12 cellular contexts compared by ENCODE assay signal in genomic region chr4:54066718-54067129, GRCh38. TPM values are rescaled to one million over a fixed set of nuclear protein-coding genes. Genes with fewer than 3 reads are reported as not detected.
DNase-seq lines count a peak whose midpoint lies in the region; ATAC-seq, FAIRE-seq and TF ChIP-seq lines count a peak whose summit lies in the region.
"Had no signal": no experiment of that assay in that cellular context is flagged by ENCODE, and none has a peak within 500 bp of the region (broad histone marks: within the 10 kb centered on the region; RNA-seq: fewer than 3 reads in every experiment).

No MANE protein-coding gene starts in this region.

- 24 to 53% methylated on average over 2 of the region's 2 CpGs for WGBS in lung, 2 donors
- WGBS in testis, 2 donors: 24 to 39% methylated on average over 2 of the region's 2 CpGs
- WGBS in pancreas, 2 donors: 34% methylated on average over 2 of the region's 2 CpGs

- intact Hi-C loops in MCF 10A (cut with micrococcal nuclease): loop anchor here (1.0 kb wide), 1 partner anchor 151 kb away; no protein-coding TSS in a partner anchor
- intact Hi-C loops in testis (cut with DNase I; ENCODE audit: low total_unique reads): no loop called here
- intact Hi-C loops in pancreas (cut with DNase I): no loop called here

- no peak for ATAC-seq in lung (ENCODE audit: insufficient read depth, low FRiP score)
- ATAC-seq in HG03175 (IDR thresholded peaks at IDR 0.05; ENCODE audit: unreplicated experiment): no peak
- ATAC-seq in pancreas: no peak
- ATAC-seq in HG03135 (IDR thresholded peaks at IDR 0.05; ENCODE audit: unreplicated experiment): no peak
- ATAC-seq in HG02759 (IDR thresholded peaks at IDR 0.05; ENCODE audit: unreplicated experiment): no peak

- H3K27ac Mint-ChIP-seq in MCF 10A (ENCODE audit: low read depth, unreplicated experiment): peak overlapping the region; percentile 68

- FAIRE-seq in pancreas (lab: Jason Lieb, UNC): no peak

- TF ChIP-seq CTCF in MCF 10A (IDR thresholded peaks at IDR 0.05; ENCODE audit: unreplicated experiment) (no peak), lung (IDR thresholded peaks at IDR 0.05; ENCODE audit: control extremely low read depth, extremely low read depth) (no peak), testis (IDR thresholded peaks at IDR 0.05) (no peak), pancreas (IDR thresholded peaks at IDR 0.05) (no peak)

- peaks cover 0 to 4% of the 10 kb centered on the region in 2 donors for H3K9me3 ChIP-seq in lung (ENCODE audit: control insufficient read depth in 2 of 2, insufficient read depth in 1 of 2, low read length in 1 of 2)
- H3K9me3 ChIP-seq in testis: no peaks in the 10 kb centered on the region
- no peaks in the 10 kb centered on the region for H3K9me3 ChIP-seq in pancreas

- peak; percentile 62 to 73 for DNase-seq in Kasumi-1 (lab: John Stamatoyannopoulos, UW)
- DNase-seq in MCF 10A (ENCODE audit: unreplicated experiment): no peak
- no peak for DNase-seq in lung (ENCODE audit: low spot score)
- DNase-seq in testis: peak; percentile 79
- DNase-seq in pancreas: no peak
- DNase-seq: DMS 273 treated with DMSO at 0.1 percent for 48 hours, NCI-H446 treated with DMSO at 0.1 percent for 48 hours had no signal

- H3K4me3 ChIP-seq in lung (no peak overlapping the region), testis (no peak overlapping the region), pancreas (no peak overlapping the region)

- H3K4me1 ChIP-seq in lung (ENCODE audit: control insufficient read depth in 2 of 2, insufficient read depth in 2 of 2, low read length in 2 of 2) (peaks cover 6 to 10% of the 10 kb centered on the region in 2 donors), testis (peaks cover 35% of the 10 kb centered on the region), pancreas (peaks cover 5 to 18% (median 12%) of the 10 kb centered on the region in 3 donors)

- POLR2A ChIA-PET in MCF 10A (lab: Yijun Ruan, JAX): interaction anchor here (0.6 to 1.6 kb wide), 10 partner anchors 12 to 364 kb away, joined by 3 to 8 read pairs (median 3); no protein-coding TSS in a partner anchor

- H3K27me3 ChIP-seq in lung (ENCODE audit: control insufficient read depth, insufficient read depth) (no peaks in the 10 kb centered on the region), testis (no peaks in the 10 kb centered on the region), pancreas (no peaks in the 10 kb centered on the region)

- H3K27ac ChIP-seq in lung (ENCODE audit: low read depth in 1 of 2, low read length in 1 of 2): peak overlapping the region; percentile 49 to 65
- peak overlapping the region; percentile 87 to 100 for H3K27ac ChIP-seq in testis
- peak overlapping the region in 2 of 4 donors; percentile 27 to 50 for H3K27ac ChIP-seq in pancreas

- no peaks in the 10 kb centered on the region for H3K27me3 Mint-ChIP-seq in MCF 10A (ENCODE audit: insufficient read depth, unreplicated experiment)

- peaks cover 5% of the 10 kb centered on the region for H3K36me3 Mint-ChIP-seq in MCF 10A (ENCODE audit: insufficient read depth, unreplicated experiment)

- peak overlapping the region; percentile 15 for H3K4me3 Mint-ChIP-seq in MCF 10A (ENCODE audit: unreplicated experiment)

- TF ChIP-seq POLR2A in testis (IDR thresholded peaks at IDR 0.05): no peak

- peaks cover 7% of the 10 kb centered on the region for H3K9me3 Mint-ChIP-seq in MCF 10A (ENCODE audit: unreplicated experiment)

- H3K4me1 Mint-ChIP-seq in MCF 10A (ENCODE audit: insufficient read depth, unreplicated experiment): peaks cover 30% of the 10 kb centered on the region

- BruUV-seq in MCF 10A (replicated peaks; lab: Mats Ljungman, UMichigan): no TSS peak

- CTCF ChIA-PET in MCF 10A (lab: Yijun Ruan, JAX): interaction anchor here (0.5 to 1.3 kb wide), 5 partner anchors 12 to 149 kb away, joined by 3 to 5 read pairs (median 4); no protein-coding TSS in a partner anchor

- H3K36me3 ChIP-seq in lung (ENCODE audit: control insufficient read depth in 2 of 2, insufficient read depth in 2 of 2, low read length in 2 of 2) (no peaks in the 10 kb centered on the region), testis (ENCODE audit: low read depth, missing control alignments) (no peaks in the 10 kb centered on the region), pancreas (no peaks in the 10 kb centered on the region)

RNA-seq across cellular contexts. Expression of gene CHIC2, which starts 2.3 kb away (rescaled TPM):
- total RNA-seq in MCF 10A (2022) (59.4 and 59.6 TPM in 2 replicates), lung (10 to 100 TPM; 21.6 to 52.8 TPM), testis (100 to 1,000 TPM; 113 to 129 TPM), pancreas (10 to 100 TPM in 1 of 6 donors, 1 to 10 TPM in 5; 3.9 to 11.5 (median 7.0) TPM)
- polyA plus RNA-seq in lung (10 to 100 TPM; 12.6 to 39.5 TPM), testis (ENCODE audit: insufficient read depth, low read depth, low replicate concordance) (83.4 TPM), pancreas (1 to 10 TPM; 6.9 to 7.5 TPM)

RNA-seq across cellular contexts. Expression of gene GSX2, which starts 33.2 kb away (rescaled TPM):
- total RNA-seq in MCF 10A (2022) (not detected in 2 replicates), lung (not detected), testis (1 to 10 TPM; 1.8 to 2.0 TPM), pancreas (not detected)
- polyA plus RNA-seq in lung (not detected), testis (ENCODE audit: insufficient read depth, low read depth, low replicate concordance) (1.1 TPM), pancreas (not detected)
- total RNA-seq: fibroblast of villous mesenchyme, subcutaneous adipose tissue had no signal

Comparison
In these comparisons a context has a peak if more than half of its experiments do, and no peak if none do; other contexts are left out.
1. DNase-seq: peak in Kasumi-1 (2 of 2) and testis (single experiment); none in MCF 10A (single experiment), lung (single experiment) and pancreas (0 of 6).